7 cellular contexts compared by ENCODE assay signal in genomic region chr7:70856889-70857511, GRCh38.
DNase-seq lines count a peak whose midpoint lies in the region; ATAC-seq and TF ChIP-seq lines count a peak whose summit lies in the region.

No MANE protein-coding gene starts in this region.

- peaks cover 24% of the 10 kb centered on the region for H3K9me3 Mint-ChIP-seq in T-helper 2 cell treated with Interferon-gamma antibody and Interleukin-4, amounts not matched to agents 5 μg/mL and 100 μg/mL, for 36 hours
- H3K9me3 Mint-ChIP-seq in brain (peaks cover 0 to 11% (median 8%) of the 10 kb centered on the region in 5 experiments), immature natural killer cell (no peaks in the 10 kb centered on the region)

- peak; percentile 40 for DNase-seq in NCI-H146 (lab: John Stamatoyannopoulos, UW)
- DNase-seq in T-helper 2 cell treated with Interferon-gamma antibody and Interleukin-4, amounts not matched to agents 5 μg/mL and 100 μg/mL, for 36 hours (ENCODE audit: low spot score): peak; percentile 23
- DNase-seq in immature natural killer cell: peak; percentile 3 to 27 (median 10)
- DNase-seq in stimulated activated CD4-positive, alpha-beta T cell treated with anti-CD3 and anti-CD28 coated beads, Interleukin-1b, Interleukin-23, amount 100 ng/mL, for 24 hours (ENCODE audit: low read depth in 4 of 4, low spot score in 1 of 4): peak; percentile 19 to 45 (median 26)

- TF ChIP-seq CTCF in GM12872 (IDR thresholded peaks at IDR 0.05; ENCODE audit: insufficient read depth, low read depth, low read length): peak; percentile 78
- TF ChIP-seq CTCF in brain (conservative IDR thresholded peaks at IDR 0.05): peak; percentile 99 to 100

- H3K27ac Mint-ChIP-seq in T-helper 2 cell treated with Interferon-gamma antibody and Interleukin-4, amounts not matched to agents 5 μg/mL and 100 μg/mL, for 36 hours: no peak overlapping the region
- H3K27ac Mint-ChIP-seq in brain (no peak overlapping the region), immature natural killer cell (no peak overlapping the region)

- H3K4me3 Mint-ChIP-seq in T-helper 2 cell treated with Interferon-gamma antibody and Interleukin-4, amounts not matched to agents 5 μg/mL and 100 μg/mL, for 36 hours: no peak overlapping the region
- H3K4me3 Mint-ChIP-seq in brain: no peak overlapping the region
- no peak overlapping the region for H3K4me3 Mint-ChIP-seq in immature natural killer cell

- no peak for ATAC-seq in GM18498 (IDR thresholded peaks at IDR 0.05; ENCODE audit: unreplicated experiment)

- H3K36me3 Mint-ChIP-seq in T-helper 2 cell treated with Interferon-gamma antibody and Interleukin-4, amounts not matched to agents 5 μg/mL and 100 μg/mL, for 36 hours (ENCODE audit: low read depth): no peaks in the 10 kb centered on the region
- H3K36me3 Mint-ChIP-seq in brain (no peaks in the 10 kb centered on the region), immature natural killer cell (no peaks in the 10 kb centered on the region)

- no peaks in the 10 kb centered on the region for H3K4me1 Mint-ChIP-seq in T-helper 2 cell treated with Interferon-gamma antibody and Interleukin-4, amounts not matched to agents 5 μg/mL and 100 μg/mL, for 36 hours (ENCODE audit: low read depth)
- no peaks in the 10 kb centered on the region for H3K4me1 Mint-ChIP-seq in brain
- H3K4me1 Mint-ChIP-seq in immature natural killer cell: no peaks in the 10 kb centered on the region

- no peaks in the 10 kb centered on the region for H3K27me3 Mint-ChIP-seq in T-helper 2 cell treated with Interferon-gamma antibody and Interleukin-4, amounts not matched to agents 5 μg/mL and 100 μg/mL, for 36 hours (ENCODE audit: low read depth)
- H3K27me3 Mint-ChIP-seq in brain (peaks cover 3% of the 10 kb centered on the region), immature natural killer cell (ENCODE audit: low read depth in 3 of 3) (peaks cover 0 to 7% (median 4%) of the 10 kb centered on the region in 3 donors)
